In genomic region chr19:49145485-49146407, GRCh38 we compare ENCODE assay signal across 1 cellular context.
A peak's percentile ranks its signal among the peaks of the same experiment; 100 is the strongest.
TF ChIP-seq lines count a peak whose summit lies in the region.

No MANE protein-coding gene starts in this region.

TF ChIP-seq in GM12878, 131 proteins besides CTCF, POLR2A, EP300 and RAD21 (continued from another document):
- no peak for TF ChIP-seq PRDM15 (CRISPR knock-in tag; IDR thresholded peaks at IDR 0.05)
- 0 out of 2 replicates have a peak, but pooled peaks have one; percentile 34 for TF ChIP-seq MAX (IDR thresholded peaks at IDR 0.05; ENCODE audit: low read depth, low read length)
- no peak for TF ChIP-seq GATAD2B (conservative IDR thresholded peaks at IDR 0.05; ENCODE audit: low read depth)
- TF ChIP-seq EGR1 (IDR thresholded peaks at IDR 0.05; ENCODE audit: borderline replicate concordance in 1 of 2, low read depth in 2 of 2, low read length in 2 of 2) = peak in 1 of 2 experiments; percentile 24; a peak in 1 of 3 replicates
- TF ChIP-seq SMC3 (IDR thresholded peaks at IDR 0.05; ENCODE audit: borderline replicate concordance, low read length) = peak; percentile 64; the same call in 1 of the 2 replicates
- no peak for TF ChIP-seq CBX3 (IDR thresholded peaks at IDR 0.05; ENCODE audit: borderline replicate concordance, low read depth)
- 0 out of 2 replicates have a peak, but pooled peaks have one; percentile 2 for TF ChIP-seq TCF12 (IDR thresholded peaks at IDR 0.05; ENCODE audit: low read depth, low read length)
- TF ChIP-seq ATF3 (IDR thresholded peaks at IDR 0.05; ENCODE audit: borderline replicate concordance, extremely low read depth, low read depth, low read length) = no peak
- TF ChIP-seq YY1 (IDR thresholded peaks at IDR 0.05; ENCODE audit: low read depth, low read length) = peak; percentile 47; the same call in 1 of the 2 replicates
- no peak for TF ChIP-seq ZNF217 (IDR thresholded peaks at IDR 0.05)
- no peak; the same call in 1 of the 2 replicates for TF ChIP-seq MTA2 (IDR thresholded peaks at IDR 0.05; ENCODE audit: low read depth)
- TF ChIP-seq NFXL1 (IDR thresholded peaks at IDR 0.05; ENCODE audit: borderline replicate concordance) = no peak
- TF ChIP-seq RAD51 (IDR thresholded peaks at IDR 0.05) = no peak
- no peak for TF ChIP-seq TCF3 (IDR thresholded peaks at IDR 0.05; ENCODE audit: borderline replicate concordance, insufficient read depth, low read depth, low read length)
- no peak for TF ChIP-seq E4F1 (IDR thresholded peaks at IDR 0.05; ENCODE audit: borderline replicate concordance, partially characterized antibody)
- no peak for TF ChIP-seq EZH2 (IDR thresholded peaks at IDR 0.05; ENCODE audit: borderline replicate concordance, control insufficient read depth, low read depth, low read length)
- TF ChIP-seq ASH2L (IDR thresholded peaks at IDR 0.05; ENCODE audit: borderline replicate concordance, low read depth) = no peak
- TF ChIP-seq CHD4 (IDR thresholded peaks at IDR 0.05) = no peak
- TF ChIP-seq BCL11A (IDR thresholded peaks at IDR 0.05; ENCODE audit: low read depth, low read length) = no peak
- TF ChIP-seq EED (IDR thresholded peaks at IDR 0.05; ENCODE audit: low read depth) = 0 out of 2 replicates have a peak, but pooled peaks have one; percentile 14
- TF ChIP-seq POLR2AphosphoS2 (IDR thresholded peaks at IDR 0.05; ENCODE audit: low read depth, low read length) = no peak
- no peak for TF ChIP-seq ZNF622 (IDR thresholded peaks at IDR 0.05)
- TF ChIP-seq SIN3A (IDR thresholded peaks at IDR 0.05; ENCODE audit: low read depth, low read length) = no peak
- TF ChIP-seq ZBED1 (IDR thresholded peaks at IDR 0.05; ENCODE audit: borderline replicate concordance) = no peak
- no peak for TF ChIP-seq ETV6 (conservative IDR thresholded peaks at IDR 0.05 in 1 of 2, IDR thresholded peaks at IDR 0.05 in 1 of 2; ENCODE audit: borderline replicate concordance in 1 of 2, low read depth in 1 of 2)
- peak; percentile 88 for TF ChIP-seq ATF7 (IDR thresholded peaks at IDR 0.05; ENCODE audit: low read depth)
- TF ChIP-seq NFYA (IDR thresholded peaks at IDR 0.05; ENCODE audit: borderline replicate concordance, low read depth, low read length) = no peak
- no peak for TF ChIP-seq HDAC6 (IDR thresholded peaks at IDR 0.05; ENCODE audit: unreplicated experiment)
- TF ChIP-seq STAT1 (conservative IDR thresholded peaks at IDR 0.05) = no peak
- TF ChIP-seq CREB1 (IDR thresholded peaks at IDR 0.05; ENCODE audit: low read depth) = no peak
- no peak for TF ChIP-seq SKIL (IDR thresholded peaks at IDR 0.05; ENCODE audit: low read depth, poor library complexity, severe bottlenecking)
- peak in 1 of 2 experiments; percentile 85; a peak in 2 of 4 replicates for TF ChIP-seq SRF (IDR thresholded peaks at IDR 0.05; ENCODE audit: low read depth in 2 of 2, low read length in 2 of 2)
- no peak for TF ChIP-seq TCF7 (IDR thresholded peaks at IDR 0.05; ENCODE audit: borderline replicate concordance)
- no peak for TF ChIP-seq CEBPB (IDR thresholded peaks at IDR 0.05; ENCODE audit: borderline replicate concordance in 1 of 2, low read depth in 2 of 2, low read length in 2 of 2)
- TF ChIP-seq RELB (IDR thresholded peaks at IDR 0.05; ENCODE audit: low read depth) = no peak
- TF ChIP-seq FOS (IDR thresholded peaks at IDR 0.05; ENCODE audit: borderline replicate concordance, extremely low read depth, insufficient read length) = no peak
- TF ChIP-seq MEF2B (IDR thresholded peaks at IDR 0.05; ENCODE audit: partially characterized antibody, poor library complexity, severe bottlenecking) = no peak
- no peak for TF ChIP-seq RELA (IDR thresholded peaks at IDR 0.05; ENCODE audit: borderline replicate concordance, partially characterized antibody)
- TF ChIP-seq RFX5 (IDR thresholded peaks at IDR 0.05; ENCODE audit: low read depth, low read length) = no peak
- TF ChIP-seq MTA3 (IDR thresholded peaks at IDR 0.05; ENCODE audit: borderline replicate concordance, low read length) = no peak
